In genomic region chr4:58543465-58543864, GRCh38 we compare ENCODE assay signal across 31 cellular contexts.
"Had no signal": no experiment of that assay in that cellular context is flagged by ENCODE, and none has a peak within 500 bp of the region (broad histone marks: within the 10 kb centered on the region; RNA-seq: fewer than 3 reads in every experiment).

No MANE protein-coding gene starts in this region.

- H3K27me3 ChIP-seq: adrenal gland, ascending aorta, body of pancreas, brain microvascular endothelial cell, breast epithelium, cardiac muscle cell had no signal

- H3K36me3 ChIP-seq: adrenal gland, ascending aorta, brain microvascular endothelial cell, breast epithelium, cardiac muscle cell had no signal

- H3K27ac ChIP-seq: adrenal gland, ascending aorta, body of pancreas, brain microvascular endothelial cell, breast epithelium, cardiac muscle cell had no signal

- DNase-seq: activated effector memory CD4-positive, alpha-beta T cell treated with anti-CD3 and anti-CD28 coated beads, Interleukin-2, amount 50 U/mL, for 16 hours; activated effector memory CD4-positive, alpha-beta T cell treated with Interleukin-2 at 50 U/mL for 16 hours; activated gamma-delta T cell; activated gamma-delta T cell treated with Interleukin-2 at 50 U/mL for 16 hours; activated naive CD4-positive, alpha-beta T cell; activated naive CD4-positive, alpha-beta T cell treated with anti-CD3 and anti-CD28 coated beads for 36 hours; activated naive CD4-positive, alpha-beta T cell treated with anti-CD3 and anti-CD28 coated beads, Interleukin-2, amount 10 ng/mL, durations not matched to agents 7 days and 5 days; activated naive CD4-positive, alpha-beta T cell treated with anti-CD3 and anti-CD28 coated beads, Interleukin-2, amount 50 U/mL, for 16 hours; activated naive CD4-positive, alpha-beta T cell treated with Interleukin-2 at 50 U/mL for 16 hours; activated naive CD8-positive, alpha-beta T cell treated with anti-CD3 and anti-CD28 coated beads for 36 hours; activated naive CD8-positive, alpha-beta T cell treated with anti-CD3 and anti-CD28 coated beads, Interleukin-2, amount 10 ng/mL, durations not matched to agents 7 days and 5 days; activated naive CD8-positive, alpha-beta T cell treated with anti-CD3 and anti-CD28 coated beads, Interleukin-2, amount 50 U/mL, for 24 hours; activated T-cell treated with anti-CD3 and anti-CD28 coated beads, Interleukin-2, amount 50 U/mL, for 1 hour; activated T-cell treated with anti-CD3 and anti-CD28 coated beads, Interleukin-2, amount 50 U/mL, for 24 hours; activated T-cell treated with anti-CD3 and anti-CD28 coated beads, Interleukin-2, amount 50 U/mL, for 4 hours; activated T-cell treated with anti-CD3 and anti-CD28 coated beads, Interleukin-2, amount 50 U/mL, for 48 hours; activated T-cell treated with anti-CD3 and anti-CD28 coated beads, Interleukin-2, amount 50 U/mL, for 72 hours; adrenal gland; amniotic stem cell; amygdala; anterior cingulate cortex; aorta; body of pancreas; brain microvascular endothelial cell; central memory CD4-positive, alpha-beta T cell; cerebellar nuclear complex had no signal

- H3K9me3 ChIP-seq: adrenal gland, ascending aorta, body of pancreas, breast epithelium had no signal

- H3K4me3 ChIP-seq: adrenal gland, ascending aorta, body of pancreas, breast epithelium, cardiac muscle cell had no signal

- H3K4me1 ChIP-seq: adrenal gland, ascending aorta, body of pancreas, breast epithelium had no signal

- ATAC-seq: activated naive CD4-positive, alpha-beta T cell treated with anti-CD3 and anti-CD28 coated beads, Interleukin-2, amount 50 U/mL, for 72 hours; activated naive CD8-positive, alpha-beta T cell treated with anti-CD3 and anti-CD28 coated beads, Interleukin-2, amount 50 U/mL, for 24 hours; activated T-cell treated with anti-CD3 and anti-CD28 coated beads, Interleukin-2, amount 50 U/mL, for 4 hours; activated T-cell treated with anti-CD3 and anti-CD28 coated beads, Interleukin-2, amount 50 U/mL, for 72 hours; activated T-helper 17 cell treated with anti-CD3 and anti-CD28 coated beads, Interleukin-2, amount 50 U/mL, for 72 hours; body of pancreas had no signal
